7 cellular contexts compared by ENCODE assay signal in genomic region chr1:34315974-34316373, GRCh38.
"Had no signal": no experiment of that assay in that cellular context is flagged by ENCODE, and none has a peak within 500 bp of the region (broad histone marks: within the 10 kb centered on the region; RNA-seq: fewer than 3 reads in every experiment).

No MANE protein-coding gene starts in this region.

- DNase-seq: IMR-90, KBM-7, KG1 had no signal

- H3K4me2 ChIP-seq: KMS-11 had no signal

- H3K9ac ChIP-seq: KMS-11 had no signal

- ATAC-seq: HepG2 had no signal

- H3K27ac ChIP-seq: HL-60, KMS-11 had no signal

- FAIRE-seq: HepG2, HTR-8/SVneo had no signal
